In genomic region chr1:159958721-159959380, GRCh38 we compare ENCODE assay signal across 1 cellular context.
TF ChIP-seq lines count a peak whose summit lies in the region.

No MANE protein-coding gene starts in this region.

TF ChIP-seq in H1, 55 proteins besides CTCF, POLR2A, EP300 and RAD21 (continued from another document):
- TF ChIP-seq SP2 (IDR thresholded peaks at IDR 0.05; ENCODE audit: low read length) (no peak), SUZ12 (IDR thresholded peaks at IDR 0.05; ENCODE audit: low read length) (no peak), CHD2 (IDR thresholded peaks at IDR 0.05; ENCODE audit: low read length) (no peak), SAP30 (IDR thresholded peaks at IDR 0.05; ENCODE audit: insufficient read depth, insufficient replicate concordance, low read length) (no peak), TAF1 (IDR thresholded peaks at IDR 0.05; ENCODE audit: low read depth, low read length) (no peak), POLR2AphosphoS5 (IDR thresholded peaks at IDR 0.05; ENCODE audit: low read depth, low read length) (no peak)
